ENCODE assay signal across 13 cellular contexts in genomic region chr7:24038993-24039392, GRCh38.
"Had no signal": no experiment of that assay in that cellular context is flagged by ENCODE, and none has a peak within 500 bp of the region (broad histone marks: within the 10 kb centered on the region; RNA-seq: fewer than 3 reads in every experiment).

No MANE protein-coding gene starts in this region.

- H3K27ac ChIP-seq: brain microvascular endothelial cell, neural progenitor cell, ovary, stomach, thyroid gland had no signal

- H3K4me3 ChIP-seq: neural progenitor cell, ovary, stomach, thyroid gland had no signal

- H3K36me3 ChIP-seq: brain microvascular endothelial cell, neural progenitor cell, ovary, stomach, thyroid gland had no signal

- DNase-seq: activated CD4-positive, alpha-beta T cell treated with anti-CD3 and anti-CD28 coated beads, Interleukin-2, amount 50 U/mL, for 48 hours; activated CD8-positive, alpha-beta memory T cell treated with anti-CD3 and anti-CD28 coated beads, Interleukin-2, amount 10 ng/mL, durations not matched to agents 7 days and 5 days; activated effector memory CD4-positive, alpha-beta T cell treated with Interleukin-2 at 50 U/mL for 16 hours; activated T-cell treated with anti-CD3 and anti-CD28 coated beads, Interleukin-2, amount 50 U/mL, for 24 hours; brain microvascular endothelial cell; dermis blood vessel endothelial cell; hippocampal formation; ovary; stimulated activated CD4-positive, alpha-beta T cell treated with anti-CD3 and anti-CD28 coated beads, Interleukin-4, amount 100 ng/mL, for 1 hour; stomach; thyroid gland had no signal

- H3K9me3 ChIP-seq: ovary, stomach, thyroid gland had no signal

- FAIRE-seq: urothelium cell line had no signal

- H3K27me3 ChIP-seq: brain microvascular endothelial cell, neural progenitor cell, ovary, stomach, thyroid gland had no signal
